5 cellular contexts compared by ENCODE assay signal in genomic region chr1:1417396-1417795, GRCh38. TPM values are rescaled to one million over a fixed set of nuclear protein-coding genes. Genes with fewer than 3 reads are reported as not detected.
"Had no signal": no experiment of that assay in that cellular context is flagged by ENCODE, and none has a peak within 500 bp of the region (broad histone marks: within the 10 kb centered on the region; RNA-seq: fewer than 3 reads in every experiment).

No MANE protein-coding gene starts in this region.

RNA-seq across cellular contexts. Expression of gene ANKRD65, which starts 3.7 kb away (rescaled TPM):
- total RNA-seq: activated CD4-positive, alpha-beta memory T cell treated with anti-CD3 and anti-CD28 coated beads for 36 hours; activated CD4-positive, alpha-beta T cell treated with anti-CD3 and anti-CD28 coated beads, Interleukin-2, amount 10 ng/mL, durations not matched to agents 24 days and 14 days; activated CD8-positive, alpha-beta memory T cell treated with anti-CD3 and anti-CD28 coated beads for 36 hours; naive thymus-derived CD8-positive, alpha-beta T cell; T-helper 17 cell had no signal
- polyA plus RNA-seq: naive thymus-derived CD8-positive, alpha-beta T cell had no signal

RNA-seq across cellular contexts. Expression of gene VWA1, which starts 18.1 kb away (rescaled TPM):
- total RNA-seq: naive thymus-derived CD8-positive, alpha-beta T cell; T-helper 17 cell had no signal
- polyA plus RNA-seq: naive thymus-derived CD8-positive, alpha-beta T cell had no signal
